Comparison of ENCODE assay signal across 9 cellular contexts in the genomic region with DNA sequence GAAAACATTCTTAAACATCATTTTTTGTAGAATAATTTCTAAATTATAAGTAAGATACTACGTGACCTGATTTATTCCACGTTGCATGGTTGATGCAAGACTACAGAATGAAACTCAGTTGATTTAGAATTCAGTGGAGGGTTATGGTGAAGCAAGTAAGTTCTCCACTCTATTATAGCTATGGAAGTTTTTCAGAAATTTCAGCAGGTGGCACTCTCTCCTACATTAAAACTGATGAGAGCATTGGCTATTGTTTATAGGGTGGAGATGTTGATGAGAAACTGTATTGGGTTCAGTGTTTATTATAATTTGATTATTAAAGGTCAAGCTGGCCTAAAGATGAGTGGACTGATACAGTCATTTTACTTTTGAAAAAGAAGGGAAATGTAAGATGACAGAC.
DNase-seq lines count a peak whose midpoint lies in the region; ATAC-seq, FAIRE-seq and TF ChIP-seq lines count a peak whose summit lies in the region.
"Had no signal": no experiment of that assay in that cellular context is flagged by ENCODE, and none has a peak within 500 bp of the region (broad histone marks: within the 10 kb centered on the region; RNA-seq: fewer than 3 reads in every experiment).

No MANE protein-coding gene starts in this region.

- BruUV-seq in A673 (replicated peaks; lab: Mats Ljungman, UMichigan): no TSS peak

- H3K4me3 Mint-ChIP-seq in activated T-helper 17 cell treated with anti-CD3 and anti-CD28 coated beads, Interleukin-2, amount 50 U/mL, for 72 hours: no peak overlapping the region
- no peak overlapping the region for H3K4me3 Mint-ChIP-seq in stimulated activated naive B cell treated with anti-CD40 and anti-IgM and Interleukin-4, amounts not matched to agents 10 μg/mL and 1 μg/mL and 100 μg/mL, for 72 hours
- no peak overlapping the region for H3K4me3 Mint-ChIP-seq in activated T-helper 1 cell treated with anti-CD3 and anti-CD28 coated beads, Interleukin-12 subunit alpha, Interleukin-12 subunit beta, Interleukin-2, Interleukin-4 antibody, amounts not matched to agents 30 ng/mL and 10 ng/mL and 1 ng/mL, durations not matched to agents 14 hours and 24 hours and 36 hours
- H3K4me3 Mint-ChIP-seq: dendritic cell treated with granulocyte-macrophage colony-stimulating factor and Interleukin-4, amounts not matched to agents 40 ng/mL and 50 ng/mL, for 4 days had no signal

- no peaks in the 10 kb centered on the region for H3K36me3 ChIP-seq in A673 (ENCODE audit: insufficient read depth, low read length, poor library complexity, severe bottlenecking)

- CTCF ChIA-PET in A673 (lab: Charles Lee): interaction anchor here (0.6 to 2.5 kb wide), 9 partner anchors 10 to 434 kb away, joined by 3 to 16 read pairs (median 5); no protein-coding TSS in a partner anchor

- peaks cover 4% of the 10 kb centered on the region for H3K4me1 ChIP-seq in A673 (ENCODE audit: insufficient read depth, low read length, poor library complexity, severe bottlenecking)

- TF ChIP-seq POLR2A in GM12891 (IDR thresholded peaks at IDR 0.05; ENCODE audit: low read depth, low read length): no peak

- POLR2A ChIA-PET in A673 (lab: Charles Lee; ENCODE audit: low non-redundant PET): no interaction called here

- peak; percentile 76 for FAIRE-seq in GM12891 (lab: Jason Lieb, UNC)

- TF ChIP-seq CTCF in A673 (conservative IDR thresholded peaks at IDR 0.05; ENCODE audit: low read depth, low read length): peak; percentile 87

- no peaks in the 10 kb centered on the region for H3K27me3 ChIP-seq in A673 (replicated peaks; ENCODE audit: insufficient read depth, low read depth, low read length, poor library complexity)

- ATAC-seq in HG02798 (IDR thresholded peaks at IDR 0.05; ENCODE audit: poor library complexity, unreplicated experiment) (peak; percentile 56), left cardiac atrium (peak; percentile 69 to 70)
- peak; percentile 51 for ATAC-seq in activated T-helper 17 cell treated with anti-CD3 and anti-CD28 coated beads, Interleukin-2, amount 50 U/mL, for 72 hours (replicated peaks)
- ATAC-seq in stimulated activated naive B cell treated with anti-CD40 and anti-IgM and Interleukin-4, amounts not matched to agents 10 μg/mL and 1 μg/mL and 100 μg/mL, for 72 hours (replicated peaks): peak; percentile 87 to 88

- no peaks in the 10 kb centered on the region for H3K9me3 ChIP-seq in A673 (ENCODE audit: low read depth, low read length, poor library complexity, severe bottlenecking)

- H3K4me1 Mint-ChIP-seq in activated T-helper 17 cell treated with anti-CD3 and anti-CD28 coated beads, Interleukin-2, amount 50 U/mL, for 72 hours: no peaks in the 10 kb centered on the region
- H3K4me1 Mint-ChIP-seq in stimulated activated naive B cell treated with anti-CD40 and anti-IgM and Interleukin-4, amounts not matched to agents 10 μg/mL and 1 μg/mL and 100 μg/mL, for 72 hours: no peaks in the 10 kb centered on the region
- peaks cover 12% of the 10 kb centered on the region for H3K4me1 Mint-ChIP-seq in activated T-helper 1 cell treated with anti-CD3 and anti-CD28 coated beads, Interleukin-12 subunit alpha, Interleukin-12 subunit beta, Interleukin-2, Interleukin-4 antibody, amounts not matched to agents 30 ng/mL and 10 ng/mL and 1 ng/mL, durations not matched to agents 14 hours and 24 hours and 36 hours (ENCODE audit: low read depth)

- H3K36me3 Mint-ChIP-seq in activated T-helper 17 cell treated with anti-CD3 and anti-CD28 coated beads, Interleukin-2, amount 50 U/mL, for 72 hours (ENCODE audit: low read depth): peaks cover 48% of the 10 kb centered on the region
- no peaks in the 10 kb centered on the region for H3K36me3 Mint-ChIP-seq in stimulated activated naive B cell treated with anti-CD40 and anti-IgM and Interleukin-4, amounts not matched to agents 10 μg/mL and 1 μg/mL and 100 μg/mL, for 72 hours
- H3K36me3 Mint-ChIP-seq in activated T-helper 1 cell treated with anti-CD3 and anti-CD28 coated beads, Interleukin-12 subunit alpha, Interleukin-12 subunit beta, Interleukin-2, Interleukin-4 antibody, amounts not matched to agents 30 ng/mL and 10 ng/mL and 1 ng/mL, durations not matched to agents 14 hours and 24 hours and 36 hours (ENCODE audit: low read depth): peaks cover 15% of the 10 kb centered on the region

- no peak overlapping the region for H3K27ac ChIP-seq in A673 (ENCODE audit: low read depth, low read length, poor library complexity, severe bottlenecking)

- no peaks in the 10 kb centered on the region for H3K27me3 Mint-ChIP-seq in activated T-helper 17 cell treated with anti-CD3 and anti-CD28 coated beads, Interleukin-2, amount 50 U/mL, for 72 hours
- peaks cover 7 to 35% of the 10 kb centered on the region in 2 donors for H3K27me3 Mint-ChIP-seq in stimulated activated naive B cell treated with anti-CD40 and anti-IgM and Interleukin-4, amounts not matched to agents 10 μg/mL and 1 μg/mL and 100 μg/mL, for 72 hours
- no peaks in the 10 kb centered on the region for H3K27me3 Mint-ChIP-seq in activated T-helper 1 cell treated with anti-CD3 and anti-CD28 coated beads, Interleukin-12 subunit alpha, Interleukin-12 subunit beta, Interleukin-2, Interleukin-4 antibody, amounts not matched to agents 30 ng/mL and 10 ng/mL and 1 ng/mL, durations not matched to agents 14 hours and 24 hours and 36 hours (ENCODE audit: insufficient read depth)
- H3K27me3 Mint-ChIP-seq: dendritic cell treated with granulocyte-macrophage colony-stimulating factor and Interleukin-4, amounts not matched to agents 40 ng/mL and 50 ng/mL, for 4 days had no signal

- DNase-seq in A673 (ENCODE audit: low spot score): peak; percentile 78
- DNase-seq in GM12891 (ENCODE audit: insufficient read length, low spot score): peak; percentile 13
- DNase-seq in NCI-H146 treated with DMSO at 0.1 percent for 48 hours (lab: John Stamatoyannopoulos, UW; ENCODE audit: unreplicated experiment): peak; percentile 16
- DNase-seq in left cardiac atrium: no peak
- DNase-seq in stimulated activated naive B cell treated with anti-CD40 and anti-IgM and Interleukin-4, amounts not matched to agents 10 μg/mL and 1 μg/mL and 100 μg/mL, for 72 hours: no peak
- DNase-seq in activated T-helper 1 cell treated with anti-CD3 and anti-CD28 coated beads, Interleukin-12 subunit alpha, Interleukin-12 subunit beta, Interleukin-2, Interleukin-4 antibody, amounts not matched to agents 30 ng/mL and 10 ng/mL and 1 ng/mL, durations not matched to agents 14 hours and 24 hours and 36 hours (ENCODE audit: low spot score): no peak

- intact Hi-C loops in A673 (cut with micrococcal nuclease; ENCODE audit: unreplicated experiment) (loop anchor here (1.0 to 2.0 kb wide), 4 partner anchors 164 to 590 kb away; no protein-coding TSS in a partner anchor), left cardiac atrium (cut with DNase I) (loop anchor here (2.0 to 10.0 kb wide), 4 partner anchors 245 to 588 kb away; a partner anchor contains a TSS)
- intact Hi-C loops in activated T-helper 1 cell treated with anti-CD3 and anti-CD28 coated beads, Interleukin-12 subunit alpha, Interleukin-12 subunit beta, Interleukin-2, Interleukin-4 antibody, amounts not matched to agents 30 ng/mL and 10 ng/mL and 1 ng/mL, durations not matched to agents 14 hours and 24 hours and 36 hours (cut with micrococcal nuclease): loop anchor here (1.0 to 2.0 kb wide), 4 partner anchors 246 to 589 kb away; a partner anchor contains a TSS

- no peak overlapping the region for H3K27ac Mint-ChIP-seq in activated T-helper 17 cell treated with anti-CD3 and anti-CD28 coated beads, Interleukin-2, amount 50 U/mL, for 72 hours
- no peak overlapping the region for H3K27ac Mint-ChIP-seq in stimulated activated naive B cell treated with anti-CD40 and anti-IgM and Interleukin-4, amounts not matched to agents 10 μg/mL and 1 μg/mL and 100 μg/mL, for 72 hours
- no peak overlapping the region for H3K27ac Mint-ChIP-seq in activated T-helper 1 cell treated with anti-CD3 and anti-CD28 coated beads, Interleukin-12 subunit alpha, Interleukin-12 subunit beta, Interleukin-2, Interleukin-4 antibody, amounts not matched to agents 30 ng/mL and 10 ng/mL and 1 ng/mL, durations not matched to agents 14 hours and 24 hours and 36 hours
- H3K27ac Mint-ChIP-seq: dendritic cell treated with granulocyte-macrophage colony-stimulating factor and Interleukin-4, amounts not matched to agents 40 ng/mL and 50 ng/mL, for 4 days had no signal

- no peaks in the 10 kb centered on the region for H3K9me3 Mint-ChIP-seq in activated T-helper 17 cell treated with anti-CD3 and anti-CD28 coated beads, Interleukin-2, amount 50 U/mL, for 72 hours
- no peaks in the 10 kb centered on the region for H3K9me3 Mint-ChIP-seq in stimulated activated naive B cell treated with anti-CD40 and anti-IgM and Interleukin-4, amounts not matched to agents 10 μg/mL and 1 μg/mL and 100 μg/mL, for 72 hours
- no peaks in the 10 kb centered on the region for H3K9me3 Mint-ChIP-seq in activated T-helper 1 cell treated with anti-CD3 and anti-CD28 coated beads, Interleukin-12 subunit alpha, Interleukin-12 subunit beta, Interleukin-2, Interleukin-4 antibody, amounts not matched to agents 30 ng/mL and 10 ng/mL and 1 ng/mL, durations not matched to agents 14 hours and 24 hours and 36 hours
- H3K9me3 Mint-ChIP-seq: dendritic cell treated with granulocyte-macrophage colony-stimulating factor and Interleukin-4, amounts not matched to agents 40 ng/mL and 50 ng/mL, for 4 days had no signal

- H3K4me3 ChIP-seq in A673 (ENCODE audit: low read depth, low read length, poor library complexity, severe bottlenecking): no peak overlapping the region

TF ChIP-seq in GM12891, 5 proteins besides CTCF, POLR2A, EP300 and RAD21:
- TF ChIP-seq PAX5 (IDR thresholded peaks at IDR 0.05; ENCODE audit: insufficient read depth, low read length, severe bottlenecking) (no peak), SPI1 (IDR thresholded peaks at IDR 0.05; ENCODE audit: low read depth, low read length) (no peak), POU2F2 (IDR thresholded peaks at IDR 0.05; ENCODE audit: low read depth, low read length) (no peak), POLR2AphosphoS5 (IDR thresholded peaks at IDR 0.05; ENCODE audit: low read depth, low read length) (no peak), TAF1 (IDR thresholded peaks at IDR 0.05; ENCODE audit: low read depth, low read length) (no peak)

Comparison
In these comparisons a context has a peak if more than half of its experiments do, and no peak if none do; other contexts are left out.
1. DNase-seq: peak in A673 (single experiment), GM12891 (single experiment) and NCI-H146 treated with DMSO at 0.1 percent for 48 hours (single experiment); none in left cardiac atrium (single experiment), stimulated activated naive B cell treated with anti-CD40 and anti-IgM and Interleukin-4, amounts not matched to agents 10 μg/mL and 1 μg/mL and 100 μg/mL, for 72 hours (single experiment) and activated T-helper 1 cell treated with anti-CD3 and anti-CD28 coated beads, Interleukin-12 subunit alpha, Interleukin-12 subunit beta, Interleukin-2, Interleukin-4 antibody, amounts not matched to agents 30 ng/mL and 10 ng/mL and 1 ng/mL, durations not matched to agents 14 hours and 24 hours and 36 hours (single experiment).
2. Peak in every context shown above with its lines, with median percentiles within 50 percentile points of each other: ATAC-seq.